In the genomic region with DNA sequence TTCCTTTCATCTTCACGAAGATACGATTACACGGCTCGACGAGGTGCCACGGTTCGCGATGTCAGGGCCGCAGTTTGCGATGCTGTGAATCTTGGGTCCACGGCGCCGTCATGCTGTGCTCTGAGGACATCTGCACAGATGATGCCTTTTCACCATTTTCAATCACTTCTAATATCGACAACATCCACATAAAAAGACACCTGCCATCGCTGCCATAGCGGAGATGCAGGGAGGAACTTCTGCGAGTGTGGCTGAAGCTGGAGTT, we compare ENCODE assay signal across 1 cellular context.
TF ChIP-seq lines count a peak whose summit lies in the region.

No MANE protein-coding gene starts in this region.

TF ChIP-seq in HepG2, 621 proteins besides CTCF, POLR2A, EP300 and RAD21:
- TF ChIP-seq ZBTB38 (CRISPR knock-in tag; IDR thresholded peaks at IDR 0.05) (peak; percentile 52; the same call in 1 of the 2 replicates), NFATC3 (CRISPR knock-in tag; IDR thresholded peaks at IDR 0.05) (no peak), SRF (IDR thresholded peaks at IDR 0.05; ENCODE audit: low read depth, low read length) (no peak), ZC3H4 (CRISPR knock-in tag; IDR thresholded peaks at IDR 0.05; ENCODE audit: borderline replicate concordance) (0 out of 2 replicates have a peak, but pooled peaks have one; percentile 23), ZBTB21 (CRISPR knock-in tag; IDR thresholded peaks at IDR 0.05) (peak; percentile 7; the same call in 1 of the 2 replicates)
- TF ChIP-seq, protein P1, sequence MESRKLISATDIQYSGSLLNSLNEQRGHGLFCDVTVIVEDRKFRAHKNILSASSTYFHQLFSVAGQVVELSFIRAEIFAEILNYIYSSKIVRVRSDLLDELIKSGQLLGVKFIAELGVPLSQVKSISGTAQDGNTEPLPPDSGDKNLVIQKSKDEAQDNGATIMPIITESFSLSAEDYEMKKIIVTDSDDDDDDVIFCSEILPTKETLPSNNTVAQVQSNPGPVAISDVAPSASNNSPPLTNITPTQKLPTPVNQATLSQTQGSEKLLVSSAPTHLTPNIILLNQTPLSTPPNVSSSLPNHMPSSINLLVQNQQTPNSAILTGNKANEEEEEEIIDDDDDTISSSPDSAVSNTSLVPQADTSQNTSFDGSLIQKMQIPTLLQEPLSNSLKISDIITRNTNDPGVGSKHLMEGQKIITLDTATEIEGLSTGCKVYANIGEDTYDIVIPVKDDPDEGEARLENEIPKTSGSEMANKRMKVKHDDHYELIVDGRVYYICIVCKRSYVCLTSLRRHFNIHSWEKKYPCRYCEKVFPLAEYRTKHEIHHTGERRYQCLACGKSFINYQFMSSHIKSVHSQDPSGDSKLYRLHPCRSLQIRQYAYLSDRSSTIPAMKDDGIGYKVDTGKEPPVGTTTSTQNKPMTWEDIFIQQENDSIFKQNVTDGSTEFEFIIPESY (CRISPR knock-in tag; IDR thresholded peaks at IDR 0.05) = peak; percentile 47; the same call in 1 of the 2 replicates
